In genomic region chr14:106874365-106874764, GRCh38 we compare ENCODE assay signal across 24 cellular contexts.
DNase-seq lines count a peak whose midpoint lies in the region; ATAC-seq, FAIRE-seq and TF ChIP-seq lines count a peak whose summit lies in the region.
"Had no signal": no experiment of that assay in that cellular context is flagged by ENCODE, and none has a peak within 500 bp of the region (broad histone marks: within the 10 kb centered on the region; RNA-seq: fewer than 3 reads in every experiment).

No MANE protein-coding gene starts in this region.

- no peaks in the 10 kb centered on the region for H4K20me1 ChIP-seq in OCI-LY7 (ENCODE audit: insufficient read depth, low read length)

- peak overlapping the region; percentile 54; the same call in 1 of the 2 replicates for H2AFZ ChIP-seq in OCI-LY7 (ENCODE audit: low read length)

- CTCF ChIA-PET in OCI-LY7 (lab: Charles Lee; ENCODE audit: unreplicated experiment) = interaction anchor here (1.1 to 2.6 kb wide), 4 partner anchors 25 to 43 kb away, joined by 3 to 32 read pairs (median 23); no protein-coding TSS in a partner anchor

- peaks cover 5 to 13% (median 13%) of the 10 kb centered on the region in 3 donors for H3K27me3 Mint-ChIP-seq in immature natural killer cell (ENCODE audit: low read depth in 3 of 3)

- POLR2A ChIA-PET in OCI-LY7 (lab: Charles Lee) = interaction anchor here (1.1 to 2.7 kb wide), 6 partner anchors 26 to 44 kb away, joined by 3 to 15 read pairs (median 4); no protein-coding TSS in a partner anchor

- WGBS in thymus = 5% methylated on average over 4 of the region's 4 CpGs

- H3K27ac ChIP-seq in OCI-LY7 (ENCODE audit: low read depth, low read length, poor library complexity, severe bottlenecking) = peak overlapping the region; percentile 88
- peak overlapping the region; percentile 78 for H3K27ac ChIP-seq in thymus (ENCODE audit: low read depth)
- H3K27ac ChIP-seq: ascending aorta, tibial nerve had no signal

- H3K27ac Mint-ChIP-seq in immature natural killer cell = no peak overlapping the region
- H3K27ac Mint-ChIP-seq: activated naive CD8-positive, alpha-beta T cell; natural killer cell; T-helper 17 cell had no signal

- H3K4me3 Mint-ChIP-seq in immature natural killer cell = no peak overlapping the region
- H3K4me3 Mint-ChIP-seq: activated naive CD8-positive, alpha-beta T cell; natural killer cell; T-helper 17 cell had no signal

- H3K27me3 ChIP-seq in thymus (ENCODE audit: control insufficient read depth, insufficient read depth) = no peaks in the 10 kb centered on the region
- H3K27me3 ChIP-seq: ascending aorta, tibial nerve had no signal

- intact Hi-C loops in OCI-LY7 (cut with micrococcal nuclease; ENCODE audit: unreplicated experiment) (no loop called here), mucosa of descending colon (cut with DNase I, micrococcal nuclease) (no loop called here)

- peaks cover 68% of the 10 kb centered on the region for H3K4me1 ChIP-seq in OCI-LY7 (ENCODE audit: insufficient read depth, low read length, poor library complexity, severe bottlenecking)
- H3K4me1 ChIP-seq in thymus (ENCODE audit: control insufficient read depth, insufficient read depth, low read length) = peaks cover 34% of the 10 kb centered on the region
- peaks cover 3% of the 10 kb centered on the region for H3K4me1 ChIP-seq in mucosa of descending colon (ENCODE audit: low read depth)
- H3K4me1 ChIP-seq: ascending aorta, tibial nerve had no signal

- H3K79me2 ChIP-seq in OCI-LY7 (ENCODE audit: insufficient read depth, low read depth, low read length) = no peaks in the 10 kb centered on the region

- H3K4me1 Mint-ChIP-seq in immature natural killer cell = peaks cover 9 to 13% of the 10 kb centered on the region in 2 donors

- BruUV-seq in OCI-LY7 (replicated peaks; lab: Mats Ljungman, UMichigan) = no TSS peak

- no peaks in the 10 kb centered on the region for H3K9me3 Mint-ChIP-seq in immature natural killer cell
- H3K9me3 Mint-ChIP-seq: natural killer cell had no signal

- peak; percentile 4 for FAIRE-seq in HTR-8/SVneo (lab: Jason Lieb, UNC)
- FAIRE-seq: H54 had no signal

- DNase-seq in stimulated activated CD4-positive, alpha-beta T cell treated with anti-CD3 and anti-CD28 coated beads, Interleukin-15, amount 100 ng/mL, for 24 hours = peak; percentile 4
- no peak for DNase-seq in stimulated activated CD4-positive, alpha-beta T cell treated with anti-CD3 and anti-CD28 coated beads, Interleukin-12 subunit alpha, Interleukin-12 subunit beta, amount 100 ng/mL, for 4 hours
- DNase-seq in HTR-8/SVneo (ENCODE audit: insufficient read length, low spot score) = no peak
- DNase-seq in OCI-LY7 (ENCODE audit: low spot score) = peak; percentile 65
- DNase-seq in immature natural killer cell = no peak
- no peak for DNase-seq in mucosa of descending colon
- DNase-seq: COR-L47, cortex of kidney, head of caudate nucleus, KBM-7, MV-4-11, natural killer cell, NCI-H1694 treated with DMSO at 0.1 percent for 48 hours, occipital lobe, PC-3, T-helper 17 cell had no signal

- ATAC-seq in mucosa of descending colon (no peak), HG03045 (IDR thresholded peaks at IDR 0.05; ENCODE audit: unreplicated experiment) (no peak)
- ATAC-seq: natural killer cell, PC-3, Right ventricle myocardium inferior, SK-N-SH treated with all-trans-retinoic acid at 6 μM for 48 hours, T-helper 17 cell had no signal

- peak overlapping the region; percentile 92 for H3K4me2 ChIP-seq in OCI-LY7 (ENCODE audit: low read length)

- no peaks in the 10 kb centered on the region for H3K9me2 ChIP-seq in OCI-LY7 (ENCODE audit: insufficient read depth, low read length)

- H3K36me3 Mint-ChIP-seq in immature natural killer cell = peaks cover 0 to 4% (median 0%) of the 10 kb centered on the region in 3 donors
- H3K36me3 Mint-ChIP-seq: activated naive CD8-positive, alpha-beta T cell; natural killer cell had no signal

- H3K4me3 ChIP-seq in OCI-LY7 (ENCODE audit: low read depth, low read length, poor library complexity, severe bottlenecking) (no peak overlapping the region), thymus (ENCODE audit: low read length) (no peak overlapping the region), mucosa of descending colon (no peak overlapping the region)
- H3K4me3 ChIP-seq: ascending aorta, tibial nerve had no signal

- no peaks in the 10 kb centered on the region for H3K36me3 ChIP-seq in OCI-LY7 (ENCODE audit: insufficient read depth, low read length)
- no peaks in the 10 kb centered on the region for H3K36me3 ChIP-seq in thymus (ENCODE audit: control insufficient read depth, insufficient read depth)
- no peaks in the 10 kb centered on the region for H3K36me3 ChIP-seq in mucosa of descending colon (ENCODE audit: low read depth)
- H3K36me3 ChIP-seq: ascending aorta, tibial nerve had no signal

- no peaks in the 10 kb centered on the region for H3K9me3 ChIP-seq in OCI-LY7 (ENCODE audit: low read length)
- H3K9me3 ChIP-seq in thymus (ENCODE audit: control insufficient read depth) = no peaks in the 10 kb centered on the region
- H3K9me3 ChIP-seq in mucosa of descending colon = no peaks in the 10 kb centered on the region
- H3K9me3 ChIP-seq: ascending aorta, tibial nerve had no signal

- TF ChIP-seq CTCF in OCI-LY7 (conservative IDR thresholded peaks at IDR 0.05; ENCODE audit: low read length) (no peak), mucosa of descending colon (IDR thresholded peaks at IDR 0.05) (no peak)

Comparison
In these comparisons a context has a peak if more than half of its experiments do, and no peak if none do; other contexts are left out.
1. DNase-seq: peak in stimulated activated CD4-positive, alpha-beta T cell treated with anti-CD3 and anti-CD28 coated beads, Interleukin-15, amount 100 ng/mL, for 24 hours (single experiment) and OCI-LY7 (single experiment); none in stimulated activated CD4-positive, alpha-beta T cell treated with anti-CD3 and anti-CD28 coated beads, Interleukin-12 subunit alpha, Interleukin-12 subunit beta, amount 100 ng/mL, for 4 hours (single experiment), HTR-8/SVneo (single experiment), immature natural killer cell (0 of 3) and mucosa of descending colon (0 of 3).